In the genomic region with DNA sequence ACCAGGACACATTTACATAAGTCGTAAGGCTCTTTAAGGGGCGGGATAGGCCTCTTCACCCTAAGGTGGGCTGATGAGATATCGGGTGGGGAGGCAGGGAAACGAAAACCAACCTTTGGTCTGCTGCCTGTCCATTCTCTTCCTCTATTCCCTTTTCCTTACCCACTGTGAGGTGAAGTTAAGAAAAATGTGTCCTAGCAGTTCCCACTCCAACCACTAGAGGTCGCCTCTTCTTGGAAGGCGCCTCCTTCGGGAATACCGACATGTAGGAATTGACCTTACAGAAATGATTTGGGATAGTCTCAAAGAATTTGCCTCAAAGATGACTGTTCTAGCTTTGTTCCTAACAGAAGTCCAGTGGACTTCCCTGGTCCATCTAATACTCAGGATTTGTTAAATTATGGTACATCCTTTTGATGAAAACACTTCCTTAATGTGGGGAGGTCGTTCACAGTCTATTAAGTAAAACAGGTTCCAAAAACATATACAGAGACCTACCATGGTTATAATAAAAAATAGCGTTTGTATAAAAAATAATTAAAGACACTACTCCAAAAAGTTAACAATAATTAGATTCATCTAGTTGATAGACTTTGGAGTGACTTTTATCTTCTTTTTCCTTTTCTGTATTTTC, we compare ENCODE assay signal across 8 cellular contexts. TPM values are rescaled to one million over a fixed set of nuclear protein-coding genes. Genes with fewer than 3 reads are reported as not detected.
DNase-seq lines count a peak whose midpoint lies in the region; ATAC-seq and TF ChIP-seq lines count a peak whose summit lies in the region.

No MANE protein-coding gene starts in this region.

- H3K9me2 ChIP-seq in DOHH2 (replicated peaks; ENCODE audit: control insufficient read depth, low read length), result no peaks in the 10 kb centered on the region

- H3F3A ChIP-seq in DOHH2 (ENCODE audit: control insufficient read depth, insufficient read depth), result no peaks in the 10 kb centered on the region

- 24 to 28% (median 25%) methylated on average over 10 of the region's 10 CpGs for WGBS in spleen, 5 donors

- H3K27ac ChIP-seq in DOHH2 (ENCODE audit: low read depth, low read length) (no peak overlapping the region), right atrium auricular region (no peak overlapping the region), spleen (no peak overlapping the region)

- no peak overlapping the region for H3K4me2 ChIP-seq in DOHH2 (ENCODE audit: low read length)

- H3K36me3 ChIP-seq in DOHH2 (ENCODE audit: control insufficient read depth, low read length) (no peaks in the 10 kb centered on the region), right atrium auricular region (no peaks in the 10 kb centered on the region), spleen (no peaks in the 10 kb centered on the region)

- intact Hi-C loops in spleen (cut with DNase I; ENCODE audit: low total_unique reads), result loop anchor here (10.0 kb wide), 1 partner anchor 270 kb away; no protein-coding TSS in a partner anchor

- H3K27me3 ChIP-seq in DOHH2 (ENCODE audit: control insufficient read depth, low read length) (no peaks in the 10 kb centered on the region), right atrium auricular region (no peaks in the 10 kb centered on the region), spleen (replicated peaks in 1 of 7) (no peaks in the 10 kb centered on the region)

- H3K79me2 ChIP-seq in DOHH2 (ENCODE audit: control insufficient read depth, low read length), result no peaks in the 10 kb centered on the region

- no peak for TF ChIP-seq POLR2A in spleen (IDR thresholded peaks at IDR 0.05)

- peak; percentile 99 for TF ChIP-seq CTCF in DOHH2 (IDR thresholded peaks at IDR 0.05; ENCODE audit: low read depth, low read length, poor library complexity, severe bottlenecking)
- peak; percentile 97 for TF ChIP-seq CTCF in WI38 (IDR thresholded peaks at IDR 0.05; ENCODE audit: low read depth, low read length)
- TF ChIP-seq CTCF in right atrium auricular region (IDR thresholded peaks at IDR 0.05), result peak; percentile 97 to 98
- TF ChIP-seq CTCF in spleen (IDR thresholded peaks at IDR 0.05 in 8 of 11, conservative IDR thresholded peaks at IDR 0.05 in 3 of 11), result peak; percentile 58 to 97 (median 86)

- no peaks in the 10 kb centered on the region for H4K20me1 ChIP-seq in DOHH2 (ENCODE audit: control insufficient read depth, insufficient read depth, low read depth, low read length)

- H3K4me1 ChIP-seq in DOHH2 (ENCODE audit: control insufficient read depth, low read length) (peaks cover 8% of the 10 kb centered on the region), right atrium auricular region (peaks cover 0 to 12% of the 10 kb centered on the region in 2 donors), spleen (peaks cover 9 to 37% (median 19%) of the 10 kb centered on the region in 6 donors)

- peak; percentile 45 for DNase-seq in A172 (ENCODE audit: low spot score)
- DNase-seq in NCI-H1105 treated with DMSO at 0.1 percent for 48 hours (lab: John Stamatoyannopoulos, UW), result peak; percentile 64
- peak; percentile 79 for DNase-seq in right atrium auricular region (ENCODE audit: low spot score)
- DNase-seq in spleen, result no peak
- DNase-seq in activated naive CD4-positive, alpha-beta T cell treated with anti-CD3 and anti-CD28 coated beads, Interleukin-2, amount 50 U/mL, for 16 hours, result no peak

- H3K4me3 ChIP-seq in DOHH2 (ENCODE audit: low read length), result no peak overlapping the region
- no peak overlapping the region for H3K4me3 ChIP-seq in WI38 (ENCODE audit: low read depth, low read length)
- H3K4me3 ChIP-seq in right atrium auricular region, result no peak overlapping the region
- H3K4me3 ChIP-seq in spleen, result no peak overlapping the region

- ATAC-seq in HG02798 (IDR thresholded peaks at IDR 0.05; ENCODE audit: poor library complexity, unreplicated experiment), result no peak

- no peaks in the 10 kb centered on the region for H3K9me3 ChIP-seq in DOHH2 (ENCODE audit: control insufficient read depth, insufficient read depth, low read length)
- H3K9me3 ChIP-seq in right atrium auricular region, result no peaks in the 10 kb centered on the region
- H3K9me3 ChIP-seq in spleen, result no peaks in the 10 kb centered on the region

RNA-seq across cellular contexts. Expression of a gene that starts 14.1 kb away (rescaled TPM):
- total RNA-seq in A172 (2014; rRNA removed; shearing (Covaris generic)), result 0.74 and 2.7 TPM in 2 replicates
- 1 to 10 TPM; 1.9 to 3.3 TPM for total RNA-seq in right atrium auricular region
- 1 to 10 TPM; 2.8 to 8.3 (median 4.4) TPM for total RNA-seq in spleen
- 1 to 10 TPM; 1.4 to 2.0 (median 1.5) TPM for polyA plus RNA-seq in spleen

RNA-seq across cellular contexts. Expression of a gene that starts 58.4 kb away (rescaled TPM):
- total RNA-seq in A172 (2014; rRNA removed; shearing (Covaris generic)), result 160 and 171 TPM in 2 replicates
- total RNA-seq in right atrium auricular region (100 to 1,000 TPM; 120 to 162 TPM), spleen (100 to 1,000 TPM in 4 of 7 donors, 10 to 100 TPM in 3; 83.9 to 139 (median 103) TPM)
- polyA plus RNA-seq in spleen, result 10 to 100 TPM; 42.8 to 75.1 (median 74.7) TPM

Comparison
In these comparisons a context has a peak if more than half of its experiments do, and no peak if none do; other contexts are left out.
1. DNase-seq: peak in A172 (single experiment), NCI-H1105 treated with DMSO at 0.1 percent for 48 hours (single experiment) and right atrium auricular region (single experiment); none in spleen (single experiment) and activated naive CD4-positive, alpha-beta T cell treated with anti-CD3 and anti-CD28 coated beads, Interleukin-2, amount 50 U/mL, for 16 hours (single experiment).
2. Peak in every context shown above with its lines, with median percentiles within 50 percentile points of each other: CTCF ChIP-seq.